Comparison of ENCODE assay signal across 1 cellular context in genomic region chr14:58278177-58278576, GRCh38.
TF ChIP-seq lines count a peak whose summit lies in the region.

No MANE protein-coding gene starts in this region.

TF ChIP-seq in HepG2, 621 proteins besides CTCF, POLR2A, EP300 and RAD21:
- no peak for TF ChIP-seq ZNF691 (CRISPR knock-in tag; IDR thresholded peaks at IDR 0.05; ENCODE audit: borderline replicate concordance, low read depth)
- peak; percentile 91 for TF ChIP-seq ZNF770 (CRISPR knock-in tag; IDR thresholded peaks at IDR 0.05)
